Comparison of ENCODE assay signal across 16 cellular contexts in the genomic region with DNA sequence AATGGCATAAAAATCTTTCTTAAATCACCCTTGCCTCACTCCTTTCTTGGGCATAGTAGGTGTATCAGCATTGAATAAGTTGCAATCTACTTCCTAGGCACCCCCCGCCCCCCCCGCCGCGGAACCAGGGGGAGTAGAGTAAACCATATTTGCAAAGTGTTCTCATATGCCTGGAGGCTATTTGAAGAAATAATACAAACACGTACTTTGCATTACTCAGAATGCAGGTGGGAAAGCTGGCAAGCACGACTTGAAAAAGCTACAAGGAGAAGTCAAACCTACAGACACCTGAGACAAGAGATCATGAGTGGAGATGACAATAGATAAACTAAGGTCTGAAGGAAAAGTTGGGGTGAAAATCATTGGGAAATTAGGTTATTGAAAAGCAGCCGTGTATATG.
DNase-seq lines count a peak whose midpoint lies in the region; ATAC-seq and TF ChIP-seq lines count a peak whose summit lies in the region.
"Had no signal": no experiment of that assay in that cellular context is flagged by ENCODE, and none has a peak within 500 bp of the region (broad histone marks: within the 10 kb centered on the region; RNA-seq: fewer than 3 reads in every experiment).

No MANE protein-coding gene starts in this region.

- peaks cover 0 to 15% of the 10 kb centered on the region in 2 donors for H3K9me3 ChIP-seq in left lung

- intact Hi-C loops in left lung (cut with DNase I), result no loop called here

- H3K36me3 ChIP-seq in left lung, result no peaks in the 10 kb centered on the region

- no peak overlapping the region for H3K4me3 ChIP-seq in left lung
- H3K4me3 ChIP-seq: GM23338 had no signal

- DNase-seq in NCI-H146 (lab: John Stamatoyannopoulos, UW), result peak; percentile 13
- DNase-seq in NCI-H146 treated with DMSO at 0.1 percent for 48 hours (lab: John Stamatoyannopoulos, UW; ENCODE audit: unreplicated experiment), result no peak
- peak; percentile 1 for DNase-seq in NCI-H526 treated with DMSO at 0.1 percent for 48 hours (lab: John Stamatoyannopoulos, UW)
- peak; percentile 25 for DNase-seq in RPMI8226
- no peak for DNase-seq in left lung
- no peak for DNase-seq in left lobe of liver (ENCODE audit: low spot score)
- no peak for DNase-seq in T1000 (lab: John Stamatoyannopoulos, UW)
- DNase-seq: CD8-positive, alpha-beta T cell; COR-L47; DMS153; DMS79 treated with DMSO at 0.1 percent for 48 hours; EL; H7 had no signal

- no peak for TF ChIP-seq CTCF in left lung (IDR thresholded peaks at IDR 0.05)

- no peak overlapping the region for H3K27ac ChIP-seq in left lung
- H3K27ac ChIP-seq: 22Rv1 had no signal

- ATAC-seq in left lung, result peak; percentile 45
- ATAC-seq in left lobe of liver, result no peak
- ATAC-seq in HG03439 (IDR thresholded peaks at IDR 0.05; ENCODE audit: unreplicated experiment), result no peak
- ATAC-seq: CD8-positive, alpha-beta T cell; GM23338 had no signal

- no peaks in the 10 kb centered on the region for H3K27me3 ChIP-seq in left lung

- H3K4me1 ChIP-seq in left lung, result no peaks in the 10 kb centered on the region

Comparison
In these comparisons a context has a peak if more than half of its experiments do, and no peak if none do; other contexts are left out.
1. DNase-seq: peak in NCI-H146 (single experiment), NCI-H526 treated with DMSO at 0.1 percent for 48 hours (single experiment) and RPMI8226 (single experiment); none in NCI-H146 treated with DMSO at 0.1 percent for 48 hours (single experiment), left lung (0 of 2), left lobe of liver (single experiment) and T1000 (single experiment).